ENCODE assay signal across 16 cellular contexts in the genomic region with DNA sequence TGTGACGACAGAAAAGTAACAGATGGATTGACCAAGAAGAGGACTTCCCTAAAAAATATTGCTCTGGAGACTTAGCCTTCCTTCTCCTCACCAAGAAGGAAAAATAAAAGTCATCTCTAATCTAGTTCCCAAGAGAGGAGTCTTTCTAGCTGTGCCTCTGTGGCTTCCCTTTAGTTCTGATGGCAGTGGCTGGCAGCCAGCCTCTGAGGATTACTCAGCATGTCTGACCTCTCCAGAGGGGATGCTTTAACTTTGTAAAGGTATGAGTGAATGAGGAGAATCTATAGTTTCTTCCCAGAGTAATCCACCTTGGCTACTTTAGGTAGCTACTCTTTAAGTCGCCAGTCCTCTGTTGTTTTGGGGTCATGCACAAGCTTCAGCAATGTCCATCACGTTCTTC.
A peak's percentile ranks its signal among the peaks of the same experiment; 100 is the strongest.
DNase-seq lines count a peak whose midpoint lies in the region; ATAC-seq, FAIRE-seq and TF ChIP-seq lines count a peak whose summit lies in the region.
"Had no signal": no experiment of that assay in that cellular context is flagged by ENCODE, and none has a peak within 500 bp of the region (broad histone marks: within the 10 kb centered on the region; RNA-seq: fewer than 3 reads in every experiment).

No MANE protein-coding gene starts in this region.

- no peak overlapping the region for H2AFZ ChIP-seq in GM23248

- ATAC-seq in Right ventricle myocardium inferior = no peak

- 71% methylated on average over 3 of the region's 3 CpGs for WGBS in GM23248 (ENCODE audit: low coverage in 1 of 2, low lambda C conversion rate in 2 of 2, missing lambda C conversion rate in 2 of 2), 2 experiments
- WGBS in stomach, 5 donors = 79 to 89% (median 80%) methylated on average over 3 of the region's 3 CpGs

- peak; percentile 52 for DNase-seq in GM23248
- peak; percentile 50 for DNase-seq in RCC 7860 (ENCODE audit: low spot score)
- peak; percentile 20 for DNase-seq in astrocyte of the spinal cord (ENCODE audit: low read depth, low spot score)
- no peak for DNase-seq in NCI-H2171 treated with DMSO at 0.1 percent for 48 hours (lab: John Stamatoyannopoulos, UW)
- DNase-seq in stomach = no peak
- no peak for DNase-seq in Right ventricle myocardium inferior (ENCODE audit: missing footprints)
- no peak for DNase-seq in foreskin melanocyte
- DNase-seq: Calu3; CD4-positive, alpha-beta memory T cell; DMS53; GOT3; KBM-7; NCI-H1092 treated with DMSO at 0.1 percent for 48 hours; NCI-H2081 treated with DMSO at 0.1 percent for 48 hours; NCI-H524; SIG-M5 had no signal

- no peaks in the 10 kb centered on the region for H3K79me2 ChIP-seq in GM23248 (ENCODE audit: insufficient read depth)

- H3K9ac ChIP-seq in GM23248 = no peak overlapping the region

- peak; percentile 72 for FAIRE-seq in RCC 7860 (lab: Jason Lieb, UNC)

- no peaks in the 10 kb centered on the region for H4K20me1 ChIP-seq in GM23248 (ENCODE audit: insufficient read depth)

- intact Hi-C loops in stomach (cut with DNase I; ENCODE audit: low total_unique reads) = no loop called here
- intact Hi-C loops in Right ventricle myocardium inferior (cut with DNase I) = no loop called here

- no peaks in the 10 kb centered on the region for H3K9me3 ChIP-seq in GM23248 (ENCODE audit: low read depth)
- H3K9me3 ChIP-seq in stomach = no peaks in the 10 kb centered on the region

- peaks cover 9% of the 10 kb centered on the region for H3F3A ChIP-seq in GM23248 (ENCODE audit: insufficient read depth)

- in situ Hi-C loops in GM23248 (cut with MboI) (no loop called here), astrocyte of the spinal cord (cut with HindIII; ENCODE audit: low sequenced_read_pairs) (no loop called here)

- TF ChIP-seq CTCF in astrocyte of the spinal cord (IDR thresholded peaks at IDR 0.05; ENCODE audit: low read depth, low read length) = no peak
- no peak for TF ChIP-seq CTCF in stomach (IDR thresholded peaks at IDR 0.05)

- H3K4me2 ChIP-seq in GM23248 (ENCODE audit: unreplicated experiment) = no peak overlapping the region

- TF ChIP-seq EP300 in stomach (IDR thresholded peaks at IDR 0.05) = no peak

- H3K36me3 ChIP-seq in GM23248 (ENCODE audit: low read depth) (no peaks in the 10 kb centered on the region), stomach (no peaks in the 10 kb centered on the region)

- H3K27me3 ChIP-seq in GM23248 (replicated peaks; ENCODE audit: insufficient read depth) (no peaks in the 10 kb centered on the region), stomach (no peaks in the 10 kb centered on the region)

- H3K4me1 ChIP-seq in GM23248 (ENCODE audit: insufficient read depth) (peaks cover 16% of the 10 kb centered on the region), stomach (no peaks in the 10 kb centered on the region)

- H3K4me3 ChIP-seq in GM23248 (no peak overlapping the region), astrocyte of the spinal cord (ENCODE audit: low read depth, low read length) (no peak overlapping the region), stomach (no peak overlapping the region)

- H3K27ac ChIP-seq in GM23248 (no peak overlapping the region), stomach (no peak overlapping the region)

- no peaks in the 10 kb centered on the region for H3K9me2 ChIP-seq in GM23248 (ENCODE audit: insufficient read depth)

- TF ChIP-seq POLR2A in stomach (IDR thresholded peaks at IDR 0.05) = no peak

Comparison
In these comparisons a context has a peak if more than half of its experiments do, and no peak if none do; other contexts are left out.
1. DNase-seq: peak in GM23248 (single experiment), RCC 7860 (single experiment) and astrocyte of the spinal cord (single experiment); none in NCI-H2171 treated with DMSO at 0.1 percent for 48 hours (single experiment), stomach (single experiment), Right ventricle myocardium inferior (single experiment) and foreskin melanocyte (single experiment).